ENCODE assay signal across 8 cellular contexts in genomic region chr16:30698139-30698815, GRCh38. TPM values are rescaled to one million over a fixed set of nuclear protein-coding genes. Genes with fewer than 3 reads are reported as not detected.
A peak's percentile ranks its signal among the peaks of the same experiment; 100 is the strongest.
DNase-seq lines count a peak whose midpoint lies in the region; ATAC-seq, FAIRE-seq and TF ChIP-seq lines count a peak whose summit lies in the region.

No MANE protein-coding gene starts in this region.

- H3K36me3 ChIP-seq in BJ (ENCODE audit: control insufficient read depth, insufficient read depth, low read length): peaks cover 13% of the 10 kb centered on the region

- peak; percentile 69 for DNase-seq in BJ (ENCODE audit: low read depth)
- DNase-seq in GM19239 (ENCODE audit: insufficient read length, low spot score): peak; percentile 93
- peak; percentile 90 for DNase-seq in NCI-H510A (lab: John Stamatoyannopoulos, UW)
- peak; percentile 98 to 99 for DNase-seq in activated CD4-positive, alpha-beta T cell treated with anti-CD3 and anti-CD28 coated beads for 24 hours (ENCODE audit: low read depth in 2 of 2)
- DNase-seq in chondrocyte (ENCODE audit: low spot score): peak; percentile 95
- peak; percentile 97 for DNase-seq in kidney tubule cell (ENCODE audit: low spot score)
- peak; percentile 99 for DNase-seq in stimulated activated CD4-positive, alpha-beta T cell treated with anti-CD3 and anti-CD28 coated beads, Interleukin-15, amount 100 ng/mL, for 48 hours (ENCODE audit: low read depth in 2 of 2)

- peaks cover 23% of the 10 kb centered on the region for H3K4me1 Mint-ChIP-seq in chondrocyte (ENCODE audit: low read depth)

- no peaks in the 10 kb centered on the region for H3K27me3 ChIP-seq in BJ (ENCODE audit: control insufficient read depth, insufficient read depth, low read length)

- H3K4me3 ChIP-seq in BJ (ENCODE audit: low read depth, low read length): peak overlapping the region; percentile 91

- peak overlapping the region; percentile 100 for H3K27ac Mint-ChIP-seq in chondrocyte (ENCODE audit: unreplicated experiment)

- H3K9me3 Mint-ChIP-seq in chondrocyte (ENCODE audit: low read depth): no peaks in the 10 kb centered on the region

- peaks cover 6% of the 10 kb centered on the region for H3K36me3 Mint-ChIP-seq in chondrocyte (ENCODE audit: low read depth)

- peak overlapping the region; percentile 88 for H3K4me3 Mint-ChIP-seq in chondrocyte (ENCODE audit: unreplicated experiment)

- CTCF ChIA-PET in BJ (lab: Yijun Ruan, JAX): interaction anchor here (0.9 to 6.2 kb wide), 3 partner anchors 13 to 289 kb away, joined by 3 to 43 read pairs (median 3); partner anchors contain the start of gene FBRS

- no peak for FAIRE-seq in GM19239 (lab: Jason Lieb, UNC)

- POLR2A ChIA-PET in BJ (lab: Charles Lee): no interaction called here

- peak; percentile 81 for ATAC-seq in HG03439 (IDR thresholded peaks at IDR 0.05; ENCODE audit: unreplicated experiment)

- no peaks in the 10 kb centered on the region for H3K27me3 Mint-ChIP-seq in chondrocyte (ENCODE audit: low read depth)

- TF ChIP-seq CTCF in BJ (IDR thresholded peaks at IDR 0.05; ENCODE audit: insufficient read depth, low read depth, low read length): no peak
- TF ChIP-seq CTCF in chondrocyte (IDR thresholded peaks at IDR 0.05): no peak

RNA-seq across cellular contexts. Expression of gene SRCAP, which starts 0.7 kb away (rescaled TPM):
- 3.2 and 4.4 TPM in 2 replicates for polyA plus RNA-seq in BJ (2011; rRNA removed)
- 11.4 and 23.2 TPM in 2 replicates for polyA minus RNA-seq in BJ (2011; rRNA and poly(A)+ RNA removed)
- total RNA-seq in chondrocyte: 49.2 to 63.9 TPM (median 52.5 TPM) in 3 replicates

RNA-seq across cellular contexts. Expression of gene FBRS, which starts 40.0 kb away (rescaled TPM):
- polyA plus RNA-seq in BJ (2011; rRNA removed): 7.8 and 9.4 TPM in 2 replicates
- 14.9 and 15.3 TPM in 2 replicates for polyA minus RNA-seq in BJ (2011; rRNA and poly(A)+ RNA removed)
- total RNA-seq in chondrocyte: 49.9 to 54.5 TPM (median 52.8 TPM) in 3 replicates

RNA-seq across cellular contexts. Expression of gene PRR14, which starts 47.5 kb away (rescaled TPM):
- 5.2 TPM in 2 replicates for polyA plus RNA-seq in BJ (2011; rRNA removed)
- polyA minus RNA-seq in BJ (2011; rRNA and poly(A)+ RNA removed): 2.9 and 3.8 TPM in 2 replicates
- total RNA-seq in chondrocyte: 33.5 to 46.9 TPM (median 42.0 TPM) in 3 replicates

RNA-seq across cellular contexts. Expression of gene PHKG2, which starts 49.9 kb away (rescaled TPM):
- 24.9 and 32.4 TPM in 2 replicates for polyA plus RNA-seq in BJ (2011; rRNA removed)
- polyA minus RNA-seq in BJ (2011; rRNA and poly(A)+ RNA removed): 12.2 and 20.6 TPM in 2 replicates
- total RNA-seq in chondrocyte: 18.8 to 28.1 TPM (median 19.0 TPM) in 3 replicates

Comparison
In these comparisons a context has a peak if more than half of its experiments do, and no peak if none do; other contexts are left out.
1. Peak in every context shown above with its lines: DNase-seq, ATAC-seq and H3K4me3 ChIP-seq.